1 cellular context compared by ENCODE assay signal in the genomic region with DNA sequence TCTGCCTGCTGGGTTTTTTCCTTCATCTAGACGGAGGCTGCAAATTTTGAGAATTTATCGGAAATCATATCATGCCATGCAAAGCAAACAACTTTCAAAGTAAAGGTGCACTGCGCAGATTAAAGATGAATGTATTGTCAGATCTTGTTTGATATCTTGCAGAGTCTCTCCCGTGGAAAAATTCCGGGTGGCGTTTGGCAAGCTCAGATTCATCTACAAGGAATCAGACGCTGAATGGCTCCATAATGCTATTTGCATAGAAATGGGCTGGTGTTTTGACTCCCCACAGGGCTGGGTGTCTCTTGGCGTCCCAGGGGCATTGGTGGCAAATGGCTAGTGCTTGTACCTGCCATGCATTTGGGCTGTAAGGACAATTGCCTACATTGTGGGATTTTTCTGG.
TF ChIP-seq lines count a peak whose summit lies in the region.

No MANE protein-coding gene starts in this region.

TF ChIP-seq in GM23338, 12 proteins besides CTCF, POLR2A, EP300 and RAD21 (continued from another document):
- no peak for TF ChIP-seq ZNF462 (CRISPR knock-in tag; IDR thresholded peaks at IDR 0.05)
- no peak for TF ChIP-seq JUNB (IDR thresholded peaks at IDR 0.05; ENCODE audit: unreplicated experiment)
- TF ChIP-seq EZH2 (IDR thresholded peaks at IDR 0.05; ENCODE audit: low read depth, unreplicated experiment): no peak
- no peak for TF ChIP-seq ZNF114 (CRISPR knock-in tag; IDR thresholded peaks at IDR 0.05)
- TF ChIP-seq ZNF331 (CRISPR knock-in tag; IDR thresholded peaks at IDR 0.05; ENCODE audit: low read depth): no peak
